8 cellular contexts compared by ENCODE assay signal in the genomic region with DNA sequence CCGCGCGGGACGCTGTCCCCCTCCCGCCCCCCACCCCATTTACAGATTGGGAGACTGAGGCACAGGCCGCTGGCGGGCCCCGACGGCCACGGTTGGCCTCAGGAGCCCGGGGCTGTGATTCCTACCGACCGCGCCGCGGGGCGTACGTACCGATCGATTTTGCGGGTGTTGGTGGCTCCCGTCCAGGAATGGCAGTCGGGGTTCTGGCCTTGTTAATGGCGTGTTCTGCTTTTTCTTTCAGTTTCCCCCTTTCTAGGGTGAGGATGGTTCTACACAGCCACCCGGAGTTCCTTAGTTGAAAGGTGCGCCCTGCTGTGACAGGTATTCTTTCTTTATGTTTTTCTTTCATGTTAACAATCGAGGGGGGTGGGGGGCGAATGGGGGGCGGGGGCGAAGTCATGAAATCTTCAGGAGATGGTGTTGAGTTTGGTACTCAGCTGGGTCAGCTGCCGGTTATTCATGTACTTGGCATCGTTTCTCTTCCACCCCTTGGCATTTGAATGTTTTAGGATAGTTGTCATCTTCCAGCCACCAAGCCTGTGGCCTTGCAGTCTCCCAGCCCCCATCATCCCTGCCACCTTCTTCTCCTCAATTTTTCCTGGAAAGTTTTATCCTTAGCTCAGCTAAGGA. TPM values are rescaled to one million over a fixed set of nuclear protein-coding genes. Genes with fewer than 3 reads are reported as not detected.
DNase-seq lines count a peak whose midpoint lies in the region; ATAC-seq and TF ChIP-seq lines count a peak whose summit lies in the region.

No MANE protein-coding gene starts in this region.

- peak; percentile 20 for ATAC-seq in GM21447 (IDR thresholded peaks at IDR 0.05; ENCODE audit: unreplicated experiment)
- no peak for ATAC-seq in GM19452 (IDR thresholded peaks at IDR 0.05; ENCODE audit: unreplicated experiment)
- ATAC-seq in GM18502 (IDR thresholded peaks at IDR 0.05; ENCODE audit: poor library complexity, unreplicated experiment): no peak

- H3K4me3 Mint-ChIP-seq in brain: peak overlapping the region; percentile 87 to 92 (median 90)

- peaks cover 3% of the 10 kb centered on the region for H3K4me1 ChIP-seq in smooth muscle cell (ENCODE audit: low read depth)

- peak overlapping the region; percentile 37 to 87 (median 51) for H3K27ac Mint-ChIP-seq in brain

- peak overlapping the region; percentile 71 for H3K27ac ChIP-seq in smooth muscle cell (ENCODE audit: low read depth)

- H3K9me3 Mint-ChIP-seq in brain: peaks cover 0 to 3% (median 0%) of the 10 kb centered on the region in 5 experiments

- H3K9me3 ChIP-seq in smooth muscle cell (replicated peaks; ENCODE audit: low read depth): no peaks in the 10 kb centered on the region

- H3K9ac ChIP-seq in smooth muscle cell (ENCODE audit: low read depth): peak overlapping the region; percentile 97

- no peaks in the 10 kb centered on the region for H3K27me3 ChIP-seq in smooth muscle cell (ENCODE audit: low read depth)

- DNase-seq in AG08395 (ENCODE audit: low spot score) (peak; percentile 73), T follicular helper cell (ENCODE audit: low read depth) (peak; percentile 40), iPS-NIHi11 (ENCODE audit: low spot score) (peak; percentile 33), smooth muscle cell (lab: John Stamatoyannopoulos, UW; ENCODE audit: unreplicated experiment) (no peak)

- TF ChIP-seq CTCF in brain (conservative IDR thresholded peaks at IDR 0.05) (no peak), smooth muscle cell (IDR thresholded peaks at IDR 0.05; ENCODE audit: borderline replicate concordance, insufficient read depth, poor library complexity, severe bottlenecking) (no peak)

- H3K4me2 ChIP-seq in smooth muscle cell: peak overlapping the region; percentile 98

- 2% methylated on average over 22 of the region's 32 CpGs for WGBS in smooth muscle cell (ENCODE audit: low lambda C conversion rate)

- peaks cover 6% of the 10 kb centered on the region for H3K27me3 Mint-ChIP-seq in brain

- peak overlapping the region; percentile 85 for H2AFZ ChIP-seq in smooth muscle cell (ENCODE audit: low read depth)

- H3K36me3 Mint-ChIP-seq in brain: peaks cover 11% of the 10 kb centered on the region

- H3K4me3 ChIP-seq in smooth muscle cell: peak overlapping the region; percentile 92

- H3K36me3 ChIP-seq in smooth muscle cell (ENCODE audit: low read depth): no peaks in the 10 kb centered on the region

- no peaks in the 10 kb centered on the region for H4K20me1 ChIP-seq in smooth muscle cell (ENCODE audit: low read depth)

- H3K79me2 ChIP-seq in smooth muscle cell (ENCODE audit: low read depth): no peaks in the 10 kb centered on the region

- no peaks in the 10 kb centered on the region for H3F3A ChIP-seq in smooth muscle cell (ENCODE audit: low read depth)

- peaks cover 56% of the 10 kb centered on the region for H3K4me1 Mint-ChIP-seq in brain

RNA-seq across cellular contexts. Expression of a gene that starts 0.8 kb away (rescaled TPM):
- polyA plus RNA-seq in brain (ENCODE audit: insufficient read depth, low read depth, low replicate concordance): 10.3 TPM
- 13.8 and 33.3 TPM in 2 replicates for total RNA-seq in smooth muscle cell
- polyA plus RNA-seq in smooth muscle cell: 10.2 and 11.3 TPM in 2 replicates

RNA-seq across cellular contexts. Expression of a gene that starts 49.2 kb away (rescaled TPM):
- polyA plus RNA-seq in brain (ENCODE audit: insufficient read depth, low read depth, low replicate concordance) (not detected), smooth muscle cell (0.56 TPM in 1 of 2 replicates, not detected in the other)
- 0.63 and 0.90 TPM in 2 replicates for total RNA-seq in smooth muscle cell
